ENCODE assay signal across 1 cellular context in genomic region chr10:3699896-3700295, GRCh38.
A peak's percentile ranks its signal among the peaks of the same experiment; 100 is the strongest.
TF ChIP-seq lines count a peak whose summit lies in the region.

No MANE protein-coding gene starts in this region.

TF ChIP-seq in GM23338, 12 proteins besides CTCF, POLR2A, EP300 and RAD21:
- TF ChIP-seq, protein P1, sequence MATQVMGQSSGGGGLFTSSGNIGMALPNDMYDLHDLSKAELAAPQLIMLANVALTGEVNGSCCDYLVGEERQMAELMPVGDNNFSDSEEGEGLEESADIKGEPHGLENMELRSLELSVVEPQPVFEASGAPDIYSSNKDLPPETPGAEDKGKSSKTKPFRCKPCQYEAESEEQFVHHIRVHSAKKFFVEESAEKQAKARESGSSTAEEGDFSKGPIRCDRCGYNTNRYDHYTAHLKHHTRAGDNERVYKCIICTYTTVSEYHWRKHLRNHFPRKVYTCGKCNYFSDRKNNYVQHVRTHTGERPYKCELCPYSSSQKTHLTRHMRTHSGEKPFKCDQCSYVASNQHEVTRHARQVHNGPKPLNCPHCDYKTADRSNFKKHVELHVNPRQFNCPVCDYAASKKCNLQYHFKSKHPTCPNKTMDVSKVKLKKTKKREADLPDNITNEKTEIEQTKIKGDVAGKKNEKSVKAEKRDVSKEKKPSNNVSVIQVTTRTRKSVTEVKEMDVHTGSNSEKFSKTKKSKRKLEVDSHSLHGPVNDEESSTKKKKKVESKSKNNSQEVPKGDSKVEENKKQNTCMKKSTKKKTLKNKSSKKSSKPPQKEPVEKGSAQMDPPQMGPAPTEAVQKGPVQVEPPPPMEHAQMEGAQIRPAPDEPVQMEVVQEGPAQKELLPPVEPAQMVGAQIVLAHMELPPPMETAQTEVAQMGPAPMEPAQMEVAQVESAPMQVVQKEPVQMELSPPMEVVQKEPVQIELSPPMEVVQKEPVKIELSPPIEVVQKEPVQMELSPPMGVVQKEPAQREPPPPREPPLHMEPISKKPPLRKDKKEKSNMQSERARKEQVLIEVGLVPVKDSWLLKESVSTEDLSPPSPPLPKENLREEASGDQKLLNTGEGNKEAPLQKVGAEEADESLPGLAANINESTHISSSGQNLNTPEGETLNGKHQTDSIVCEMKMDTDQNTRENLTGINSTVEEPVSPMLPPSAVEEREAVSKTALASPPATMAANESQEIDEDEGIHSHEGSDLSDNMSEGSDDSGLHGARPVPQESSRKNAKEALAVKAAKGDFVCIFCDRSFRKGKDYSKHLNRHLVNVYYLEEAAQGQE (IDR thresholded peaks at IDR 0.05; ENCODE audit: unreplicated experiment): no peak
- TF ChIP-seq, protein P2, sequence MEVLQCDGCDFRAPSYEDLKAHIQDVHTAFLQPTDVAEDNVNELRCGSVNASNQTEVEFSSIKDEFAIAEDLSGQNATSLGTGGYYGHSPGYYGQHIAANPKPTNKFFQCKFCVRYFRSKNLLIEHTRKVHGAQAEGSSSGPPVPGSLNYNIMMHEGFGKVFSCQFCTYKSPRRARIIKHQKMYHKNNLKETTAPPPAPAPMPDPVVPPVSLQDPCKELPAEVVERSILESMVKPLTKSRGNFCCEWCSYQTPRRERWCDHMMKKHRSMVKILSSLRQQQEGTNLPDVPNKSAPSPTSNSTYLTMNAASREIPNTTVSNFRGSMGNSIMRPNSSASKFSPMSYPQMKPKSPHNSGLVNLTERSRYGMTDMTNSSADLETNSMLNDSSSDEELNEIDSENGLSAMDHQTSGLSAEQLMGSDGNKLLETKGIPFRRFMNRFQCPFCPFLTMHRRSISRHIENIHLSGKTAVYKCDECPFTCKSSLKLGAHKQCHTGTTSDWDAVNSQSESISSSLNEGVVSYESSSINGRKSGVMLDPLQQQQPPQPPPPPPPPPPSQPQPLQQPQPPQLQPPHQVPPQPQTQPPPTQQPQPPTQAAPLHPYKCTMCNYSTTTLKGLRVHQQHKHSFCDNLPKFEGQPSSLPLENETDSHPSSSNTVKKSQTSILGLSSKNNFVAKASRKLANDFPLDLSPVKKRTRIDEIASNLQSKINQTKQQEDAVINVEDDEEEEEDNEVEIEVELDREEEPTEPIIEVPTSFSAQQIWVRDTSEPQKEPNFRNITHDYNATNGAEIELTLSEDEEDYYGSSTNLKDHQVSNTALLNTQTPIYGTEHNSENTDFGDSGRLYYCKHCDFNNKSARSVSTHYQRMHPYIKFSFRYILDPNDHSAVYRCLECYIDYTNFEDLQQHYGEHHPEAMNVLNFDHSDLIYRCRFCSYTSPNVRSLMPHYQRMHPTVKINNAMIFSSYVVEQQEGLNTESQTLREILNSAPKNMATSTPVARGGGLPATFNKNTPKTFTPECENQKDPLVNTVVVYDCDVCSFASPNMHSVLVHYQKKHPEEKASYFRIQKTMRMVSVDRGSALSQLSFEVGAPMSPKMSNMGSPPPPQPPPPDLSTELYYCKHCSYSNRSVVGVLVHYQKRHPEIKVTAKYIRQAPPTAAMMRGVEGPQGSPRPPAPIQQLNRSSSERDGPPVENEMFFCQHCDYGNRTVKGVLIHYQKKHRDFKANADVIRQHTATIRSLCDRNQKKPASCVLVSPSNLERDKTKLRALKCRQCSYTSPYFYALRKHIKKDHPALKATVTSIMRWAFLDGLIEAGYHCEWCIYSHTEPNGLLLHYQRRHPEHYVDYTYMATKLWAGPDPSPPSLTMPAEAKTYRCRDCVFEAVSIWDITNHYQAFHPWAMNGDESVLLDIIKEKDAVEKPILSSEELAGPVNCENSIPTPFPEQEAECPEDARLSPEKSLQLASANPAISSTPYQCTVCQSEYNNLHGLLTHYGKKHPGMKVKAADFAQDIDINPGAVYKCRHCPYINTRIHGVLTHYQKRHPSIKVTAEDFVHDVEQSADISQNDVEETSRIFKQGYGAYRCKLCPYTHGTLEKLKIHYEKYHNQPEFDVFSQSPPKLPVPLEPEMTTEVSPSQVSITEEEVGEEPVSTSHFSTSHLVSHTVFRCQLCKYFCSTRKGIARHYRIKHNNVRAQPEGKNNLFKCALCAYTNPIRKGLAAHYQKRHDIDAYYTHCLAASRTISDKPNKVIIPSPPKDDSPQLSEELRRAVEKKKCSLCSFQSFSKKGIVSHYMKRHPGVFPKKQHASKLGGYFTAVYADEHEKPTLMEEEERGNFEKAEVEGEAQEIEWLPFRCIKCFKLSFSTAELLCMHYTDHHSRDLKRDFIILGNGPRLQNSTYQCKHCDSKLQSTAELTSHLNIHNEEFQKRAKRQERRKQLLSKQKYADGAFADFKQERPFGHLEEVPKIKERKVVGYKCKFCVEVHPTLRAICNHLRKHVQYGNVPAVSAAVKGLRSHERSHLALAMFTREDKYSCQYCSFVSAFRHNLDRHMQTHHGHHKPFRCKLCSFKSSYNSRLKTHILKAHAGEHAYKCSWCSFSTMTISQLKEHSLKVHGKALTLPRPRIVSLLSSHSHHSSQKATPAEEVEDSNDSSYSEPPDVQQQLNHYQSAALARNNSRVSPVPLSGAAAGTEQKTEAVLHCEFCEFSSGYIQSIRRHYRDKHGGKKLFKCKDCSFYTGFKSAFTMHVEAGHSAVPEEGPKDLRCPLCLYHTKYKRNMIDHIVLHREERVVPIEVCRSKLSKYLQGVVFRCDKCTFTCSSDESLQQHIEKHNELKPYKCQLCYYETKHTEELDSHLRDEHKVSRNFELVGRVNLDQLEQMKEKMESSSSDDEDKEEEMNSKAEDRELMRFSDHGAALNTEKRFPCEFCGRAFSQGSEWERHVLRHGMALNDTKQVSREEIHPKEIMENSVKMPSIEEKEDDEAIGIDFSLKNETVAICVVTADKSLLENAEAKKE (CRISPR knock-in tag; IDR thresholded peaks at IDR 0.05): 0 out of 2 replicates have a peak, but pooled peaks have one; percentile 44
- TF ChIP-seq POLR2AphosphoS5 (IDR thresholded peaks at IDR 0.05; ENCODE audit: low read depth) (no peak), ZNF114 (CRISPR knock-in tag; IDR thresholded peaks at IDR 0.05) (no peak), JUNB (IDR thresholded peaks at IDR 0.05; ENCODE audit: unreplicated experiment) (no peak), ETS1 (IDR thresholded peaks at IDR 0.05) (no peak), EZH2 (IDR thresholded peaks at IDR 0.05; ENCODE audit: low read depth, unreplicated experiment) (no peak), CREB1 (CRISPR knock-in tag; IDR thresholded peaks at IDR 0.05; ENCODE audit: low read depth) (peak; percentile 32; the same call in 1 of the 2 replicates), NANOG (IDR thresholded peaks at IDR 0.05; ENCODE audit: borderline replicate concordance) (no peak), ZNF331 (CRISPR knock-in tag; IDR thresholded peaks at IDR 0.05; ENCODE audit: low read depth) (no peak), STAT1 (IDR thresholded peaks at IDR 0.05; ENCODE audit: unreplicated experiment) (no peak), EZH2phosphoT487 (IDR thresholded peaks at IDR 0.05; ENCODE audit: unreplicated experiment) (no peak)
